In the genomic region with DNA sequence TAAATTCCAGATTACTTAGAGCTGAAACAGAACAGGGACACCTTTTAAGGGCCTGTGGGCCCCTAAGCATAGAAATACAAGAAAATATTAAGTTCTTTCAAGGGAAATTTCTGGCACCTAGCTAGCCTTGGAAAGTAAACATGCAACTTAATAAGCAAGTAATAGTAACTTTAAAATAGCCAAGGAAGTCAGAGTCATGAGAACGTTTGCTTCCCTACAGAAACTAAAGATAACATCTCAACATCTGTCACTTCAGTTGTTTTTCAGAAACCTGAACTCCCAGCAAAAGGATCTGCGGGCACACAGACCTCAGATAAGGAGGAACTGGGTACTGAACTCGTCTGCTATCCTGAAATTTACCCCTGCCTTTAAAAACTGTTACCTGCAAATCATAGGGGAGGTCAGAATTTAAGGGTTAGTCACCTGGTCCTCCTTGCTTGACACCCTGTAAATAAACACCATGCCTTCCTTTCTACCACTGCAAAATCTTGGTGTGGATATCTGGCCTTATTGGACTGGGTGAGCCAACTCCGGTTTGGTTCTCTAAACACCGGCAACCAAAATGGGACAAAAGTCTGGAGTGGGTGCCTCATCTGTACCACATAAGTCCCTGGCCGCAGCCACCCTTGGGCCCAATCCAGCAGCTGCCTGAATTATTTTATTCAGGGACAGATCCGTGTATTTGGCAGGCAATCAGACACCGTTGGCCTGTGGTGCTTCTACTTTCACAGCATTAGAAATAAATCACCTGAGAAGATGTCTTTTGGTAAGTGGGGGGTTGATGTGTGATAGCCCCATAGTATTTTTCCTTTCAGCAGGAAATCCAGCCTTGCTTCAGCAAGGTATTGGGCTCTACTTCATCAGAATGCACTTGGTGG, we compare ENCODE assay signal across 1 cellular context.
TF ChIP-seq lines count a peak whose summit lies in the region.

No MANE protein-coding gene starts in this region.

TF ChIP-seq in K562, 482 proteins besides CTCF, POLR2A, EP300 and RAD21 (continued from another document and continues in another):
- TF ChIP-seq CREB1 (IDR thresholded peaks at IDR 0.05) (peak; percentile 42; the same call in 1 of the 2 replicates), CREB1 (CRISPR knock-in tag; IDR thresholded peaks at IDR 0.05) (no peak), GTF2F1 (IDR thresholded peaks at IDR 0.05; ENCODE audit: low read depth, low read length) (no peak), ZNF584 (CRISPR knock-in tag; IDR thresholded peaks at IDR 0.05; ENCODE audit: low read depth) (no peak), RBBP5 (IDR thresholded peaks at IDR 0.05; ENCODE audit: borderline replicate concordance, insufficient read depth, low read length, poor library complexity, severe bottlenecking) (peak; percentile 59), CAMTA2 (CRISPR knock-in tag; conservative IDR thresholded peaks at IDR 0.05) (no peak), CBX2 (IDR thresholded peaks at IDR 0.05; ENCODE audit: insufficient read depth, low read length, poor library complexity, severe bottlenecking) (no peak), XRCC5 (IDR thresholded peaks at IDR 0.05; ENCODE audit: low read depth, low read length) (no peak), JUNB (CRISPR knock-in tag; conservative IDR thresholded peaks at IDR 0.05) (no peak), ETV6 (IDR thresholded peaks at IDR 0.05; ENCODE audit: borderline replicate concordance in 1 of 2, low read depth in 2 of 2, low read length in 1 of 2) (peak in 1 of 2 experiments; percentile 47; a peak in 1 of 4 replicates), ETV6 (CRISPR knock-in tag; IDR thresholded peaks at IDR 0.05; ENCODE audit: borderline replicate concordance) (no peak), HMG20B (CRISPR knock-in tag; IDR thresholded peaks at IDR 0.05) (no peak), THRAP3 (IDR thresholded peaks at IDR 0.05; ENCODE audit: borderline replicate concordance) (no peak), HNRNPL (IDR thresholded peaks at IDR 0.05; ENCODE audit: low read depth, low read length) (no peak), KAT8 (IDR thresholded peaks at IDR 0.05; ENCODE audit: low read depth) (no peak), TBL1XR1 (IDR thresholded peaks at IDR 0.05; ENCODE audit: low read length in 2 of 2) (peak; percentile 49 to 61; a peak in 3 of 4 replicates), ZKSCAN1 (IDR thresholded peaks at IDR 0.05; ENCODE audit: low read depth, low read length) (no peak), CBFA2T3 (IDR thresholded peaks at IDR 0.05) (peak; percentile 89), ZBTB7A (IDR thresholded peaks at IDR 0.05; ENCODE audit: borderline replicate concordance, control insufficient read depth, low read depth, low read length) (no peak), HBP1 (CRISPR knock-in tag; IDR thresholded peaks at IDR 0.05) (no peak), ZHX1 (conservative IDR thresholded peaks at IDR 0.05; ENCODE audit: low read length) (no peak), GATAD2B (IDR thresholded peaks at IDR 0.05; ENCODE audit: borderline replicate concordance) (peak; percentile 73; the same call in 1 of the 2 replicates), TAF1 (IDR thresholded peaks at IDR 0.05; ENCODE audit: control insufficient read depth, extremely low read depth, insufficient read depth, low read length, severe bottlenecking) (no peak), MTA3 (IDR thresholded peaks at IDR 0.05; ENCODE audit: borderline replicate concordance) (peak; percentile 85), ESRRA (IDR thresholded peaks at IDR 0.05; ENCODE audit: borderline replicate concordance, low read depth) (0 out of 2 replicates have a peak, but pooled peaks have one; percentile 19), SRSF9 (IDR thresholded peaks at IDR 0.05; ENCODE audit: borderline replicate concordance, low read depth, low read length) (no peak), HDGF (IDR thresholded peaks at IDR 0.05) (no peak), CBX3 (IDR thresholded peaks at IDR 0.05; ENCODE audit: borderline replicate concordance in 1 of 2, low read length in 2 of 2) (peak in 1 of 2 experiments; percentile 50; a peak in 1 of 3 replicates), NONO (IDR thresholded peaks at IDR 0.05; ENCODE audit: low read depth in 2 of 2, low read length in 1 of 2) (0 out of 4 replicates have a peak, but pooled peaks of 1 of the 2 experiments have one; percentile 22), NCOA2 (IDR thresholded peaks at IDR 0.05; ENCODE audit: partially characterized antibody in 2 of 2) (no peak), ZNF23 (CRISPR knock-in tag; IDR thresholded peaks at IDR 0.05) (no peak), ZNF592 (IDR thresholded peaks at IDR 0.05) (peak; percentile 90), HNRNPK (IDR thresholded peaks at IDR 0.05; ENCODE audit: low read depth, low read length, poor library complexity, severe bottlenecking) (no peak), GATAD2A (IDR thresholded peaks at IDR 0.05) (no peak), ZBTB9 (CRISPR knock-in tag; IDR thresholded peaks at IDR 0.05) (no peak), RNF2 (IDR thresholded peaks at IDR 0.05) (peak; percentile 74), BRD9 (IDR thresholded peaks at IDR 0.05; ENCODE audit: low read depth, partially characterized antibody) (no peak), RAD51 (IDR thresholded peaks at IDR 0.05; ENCODE audit: borderline replicate concordance, low read depth) (no peak), MXI1 (IDR thresholded peaks at IDR 0.05; ENCODE audit: low read depth, low read length) (no peak), ZNF668 (CRISPR knock-in tag; IDR thresholded peaks at IDR 0.05) (no peak), SMARCA4 (IDR thresholded peaks at IDR 0.05) (peak; percentile 95)
- TF ChIP-seq, protein P1, sequence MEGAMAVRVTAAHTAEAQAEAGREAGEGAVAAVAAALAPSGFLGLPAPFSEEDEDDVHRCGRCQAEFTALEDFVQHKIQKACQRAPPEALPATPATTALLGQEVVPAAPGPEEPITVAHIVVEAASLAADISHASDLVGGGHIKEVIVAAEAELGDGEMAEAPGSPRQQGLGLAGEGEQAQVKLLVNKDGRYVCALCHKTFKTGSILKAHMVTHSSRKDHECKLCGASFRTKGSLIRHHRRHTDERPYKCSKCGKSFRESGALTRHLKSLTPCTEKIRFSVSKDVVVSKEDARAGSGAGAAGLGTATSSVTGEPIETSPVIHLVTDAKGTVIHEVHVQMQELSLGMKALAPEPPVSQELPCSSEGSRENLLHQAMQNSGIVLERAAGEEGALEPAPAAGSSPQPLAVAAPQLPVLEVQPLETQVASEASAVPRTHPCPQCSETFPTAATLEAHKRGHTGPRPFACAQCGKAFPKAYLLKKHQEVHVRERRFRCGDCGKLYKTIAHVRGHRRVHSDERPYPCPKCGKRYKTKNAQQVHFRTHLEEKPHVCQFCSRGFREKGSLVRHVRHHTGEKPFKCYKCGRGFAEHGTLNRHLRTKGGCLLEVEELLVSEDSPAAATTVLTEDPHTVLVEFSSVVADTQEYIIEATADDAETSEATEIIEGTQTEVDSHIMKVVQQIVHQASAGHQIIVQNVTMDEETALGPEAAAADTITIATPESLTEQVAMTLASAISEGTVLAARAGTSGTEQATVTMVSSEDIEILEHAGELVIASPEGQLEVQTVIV (CRISPR knock-in tag; IDR thresholded peaks at IDR 0.05; ENCODE audit: borderline replicate concordance), result no peak
- TF ChIP-seq, protein P2, sequence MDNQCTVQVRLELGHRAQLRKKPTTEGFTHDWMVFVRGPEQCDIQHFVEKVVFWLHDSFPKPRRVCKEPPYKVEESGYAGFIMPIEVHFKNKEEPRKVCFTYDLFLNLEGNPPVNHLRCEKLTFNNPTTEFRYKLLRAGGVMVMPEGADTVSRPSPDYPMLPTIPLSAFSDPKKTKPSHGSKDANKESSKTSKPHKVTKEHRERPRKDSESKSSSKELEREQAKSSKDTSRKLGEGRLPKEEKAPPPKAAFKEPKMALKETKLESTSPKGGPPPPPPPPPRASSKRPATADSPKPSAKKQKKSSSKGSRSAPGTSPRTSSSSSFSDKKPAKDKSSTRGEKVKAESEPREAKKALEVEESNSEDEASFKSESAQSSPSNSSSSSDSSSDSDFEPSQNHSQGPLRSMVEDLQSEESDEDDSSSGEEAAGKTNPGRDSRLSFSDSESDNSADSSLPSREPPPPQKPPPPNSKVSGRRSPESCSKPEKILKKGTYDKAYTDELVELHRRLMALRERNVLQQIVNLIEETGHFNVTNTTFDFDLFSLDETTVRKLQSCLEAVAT (IDR thresholded peaks at IDR 0.05), result peak in 1 of 2 experiments; percentile 68; a peak in 2 of 4 replicates
- TF ChIP-seq, protein P3, sequence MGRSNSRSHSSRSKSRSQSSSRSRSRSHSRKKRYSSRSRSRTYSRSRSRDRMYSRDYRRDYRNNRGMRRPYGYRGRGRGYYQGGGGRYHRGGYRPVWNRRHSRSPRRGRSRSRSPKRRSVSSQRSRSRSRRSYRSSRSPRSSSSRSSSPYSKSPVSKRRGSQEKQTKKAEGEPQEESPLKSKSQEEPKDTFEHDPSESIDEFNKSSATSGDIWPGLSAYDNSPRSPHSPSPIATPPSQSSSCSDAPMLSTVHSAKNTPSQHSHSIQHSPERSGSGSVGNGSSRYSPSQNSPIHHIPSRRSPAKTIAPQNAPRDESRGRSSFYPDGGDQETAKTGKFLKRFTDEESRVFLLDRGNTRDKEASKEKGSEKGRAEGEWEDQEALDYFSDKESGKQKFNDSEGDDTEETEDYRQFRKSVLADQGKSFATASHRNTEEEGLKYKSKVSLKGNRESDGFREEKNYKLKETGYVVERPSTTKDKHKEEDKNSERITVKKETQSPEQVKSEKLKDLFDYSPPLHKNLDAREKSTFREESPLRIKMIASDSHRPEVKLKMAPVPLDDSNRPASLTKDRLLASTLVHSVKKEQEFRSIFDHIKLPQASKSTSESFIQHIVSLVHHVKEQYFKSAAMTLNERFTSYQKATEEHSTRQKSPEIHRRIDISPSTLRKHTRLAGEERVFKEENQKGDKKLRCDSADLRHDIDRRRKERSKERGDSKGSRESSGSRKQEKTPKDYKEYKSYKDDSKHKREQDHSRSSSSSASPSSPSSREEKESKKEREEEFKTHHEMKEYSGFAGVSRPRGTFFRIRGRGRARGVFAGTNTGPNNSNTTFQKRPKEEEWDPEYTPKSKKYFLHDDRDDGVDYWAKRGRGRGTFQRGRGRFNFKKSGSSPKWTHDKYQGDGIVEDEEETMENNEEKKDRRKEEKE (IDR thresholded peaks at IDR 0.05; ENCODE audit: borderline replicate concordance in 1 of 2, control insufficient read depth in 1 of 2, low read depth in 2 of 2, low read length in 1 of 2), result no peak
